ENCODE assay signal across 22 cellular contexts in the genomic region with DNA sequence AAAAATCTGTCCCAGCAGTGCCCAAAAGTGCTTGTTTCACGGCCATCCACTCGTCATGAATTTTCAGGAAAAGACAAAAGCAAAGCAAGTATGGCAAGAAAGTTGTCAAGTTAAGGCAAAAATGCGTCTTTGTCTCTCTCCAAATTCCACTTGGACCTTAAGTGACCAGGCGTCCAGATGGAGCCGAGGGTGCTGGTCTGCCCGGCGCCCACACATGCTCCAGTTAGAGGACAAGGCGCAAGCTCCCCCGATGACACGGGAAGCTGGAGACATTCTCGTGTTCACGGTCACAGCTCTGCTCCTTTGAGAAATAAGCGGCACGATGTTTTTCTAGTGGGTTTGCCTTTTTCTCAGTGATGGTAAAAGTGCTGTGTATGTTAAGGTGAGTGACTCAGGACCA.
"Had no signal": no experiment of that assay in that cellular context is flagged by ENCODE, and none has a peak within 500 bp of the region (broad histone marks: within the 10 kb centered on the region; RNA-seq: fewer than 3 reads in every experiment).

No MANE protein-coding gene starts in this region.

- H3K36me3 ChIP-seq: SJSA1 had no signal

- DNase-seq: Kasumi-1, MM.1S, NCI-H1092 treated with DMSO at 0.1 percent for 48 hours, NCI-H1436, NCI-H187, NCI-H2029, NCI-H2081 treated with DMSO at 0.1 percent for 48 hours, NCI-H2171, NCI-H226, NCI-H446, NCI-H510A, NCI-H524 treated with DMSO at 0.1 percent for 48 hours, NCI-H69, NCI-H774, Right ventricle myocardium superior, RPMI8226, SIG-M5 had no signal

- H3K4me1 ChIP-seq: SJSA1 had no signal

- H3K27ac ChIP-seq: HL-60, KMS-11, SJSA1, SK-N-MC had no signal

- ATAC-seq: K562 had no signal

- H3K27me3 ChIP-seq: SJSA1 had no signal

- H3K4me3 ChIP-seq: K562, SJSA1, SK-N-MC had no signal
